ENCODE assay signal across 1 cellular context in genomic region chr6:138545621-138545980, GRCh38.
TF ChIP-seq lines count a peak whose summit lies in the region.

No MANE protein-coding gene starts in this region.

TF ChIP-seq in HepG2, 621 proteins besides CTCF, POLR2A, EP300 and RAD21 (continued from another document and continues in another):
- TF ChIP-seq AKNA (CRISPR knock-in tag; IDR thresholded peaks at IDR 0.05; ENCODE audit: borderline replicate concordance) (no peak), TRAFD1 (CRISPR knock-in tag; IDR thresholded peaks at IDR 0.05; ENCODE audit: borderline replicate concordance) (no peak), E2F5 (CRISPR knock-in tag; conservative IDR thresholded peaks at IDR 0.05) (no peak), LCORL (IDR thresholded peaks at IDR 0.05) (no peak), LCORL (CRISPR knock-in tag; IDR thresholded peaks at IDR 0.05) (no peak), ZNF17 (CRISPR knock-in tag; IDR thresholded peaks at IDR 0.05) (no peak), UBTF (CRISPR knock-in tag; IDR thresholded peaks at IDR 0.05) (peak; percentile 42), ZNF281 (CRISPR knock-in tag; IDR thresholded peaks at IDR 0.05; ENCODE audit: borderline replicate concordance) (no peak), ZNF572 (CRISPR knock-in tag; IDR thresholded peaks at IDR 0.05) (no peak), SOX5 (CRISPR knock-in tag; IDR thresholded peaks at IDR 0.05; ENCODE audit: borderline replicate concordance) (peak; percentile 37; the same call in 1 of the 2 replicates), POLR2G (IDR thresholded peaks at IDR 0.05; ENCODE audit: low read depth, low read length) (peak; percentile 58), KLF11 (CRISPR knock-in tag; IDR thresholded peaks at IDR 0.05) (no peak), ZNF121 (CRISPR knock-in tag; IDR thresholded peaks at IDR 0.05) (no peak), TCF12 (IDR thresholded peaks at IDR 0.05) (no peak), TCF12 (CRISPR knock-in tag; IDR thresholded peaks at IDR 0.05) (no peak), AFF4 (CRISPR knock-in tag; IDR thresholded peaks at IDR 0.05) (peak; percentile 71; the same call in 1 of the 2 replicates), TAF1 (CRISPR knock-in tag; IDR thresholded peaks at IDR 0.05) (peak; percentile 61; the same call in 1 of the 2 replicates), FOSL1 (CRISPR knock-in tag; IDR thresholded peaks at IDR 0.05; ENCODE audit: borderline replicate concordance) (no peak), ZNF775 (CRISPR knock-in tag; IDR thresholded peaks at IDR 0.05; ENCODE audit: borderline replicate concordance) (no peak), PHF21A (CRISPR knock-in tag; IDR thresholded peaks at IDR 0.05) (no peak), ZBTB20 (CRISPR knock-in tag; IDR thresholded peaks at IDR 0.05; ENCODE audit: borderline replicate concordance, low read depth) (no peak), CBX5 (CRISPR knock-in tag; IDR thresholded peaks at IDR 0.05; ENCODE audit: borderline replicate concordance) (peak; percentile 29; the same call in 1 of the 2 replicates), TRIM22 (IDR thresholded peaks at IDR 0.05) (no peak), SP5 (CRISPR knock-in tag; IDR thresholded peaks at IDR 0.05; ENCODE audit: borderline replicate concordance, low read depth) (no peak), ARID5B (CRISPR knock-in tag; IDR thresholded peaks at IDR 0.05) (peak; percentile 40), ATF1 (CRISPR knock-in tag; IDR thresholded peaks at IDR 0.05) (no peak), ZKSCAN1 (IDR thresholded peaks at IDR 0.05; ENCODE audit: low read length) (no peak), TBX2 (CRISPR knock-in tag; IDR thresholded peaks at IDR 0.05; ENCODE audit: borderline replicate concordance) (peak; percentile 74; the same call in 1 of the 2 replicates), NR1H2 (CRISPR knock-in tag; IDR thresholded peaks at IDR 0.05; ENCODE audit: borderline replicate concordance, low read depth) (no peak)
